10 cellular contexts compared by ENCODE assay signal in genomic region chr11:8068605-8069221, GRCh38. TPM values are rescaled to one million over a fixed set of nuclear protein-coding genes. Genes with fewer than 3 reads are reported as not detected.
DNase-seq lines count a peak whose midpoint lies in the region; ATAC-seq, FAIRE-seq and TF ChIP-seq lines count a peak whose summit lies in the region.
"Had no signal": no experiment of that assay in that cellular context is flagged by ENCODE, and none has a peak within 500 bp of the region (broad histone marks: within the 10 kb centered on the region; RNA-seq: fewer than 3 reads in every experiment).

No MANE protein-coding gene starts in this region.

- no peak overlapping the region for H2AFZ ChIP-seq in endothelial cell of umbilical vein (ENCODE audit: low read depth, low read length)

- H3K36me3 Mint-ChIP-seq in activated T-helper 17 cell treated with anti-CD3 and anti-CD28 coated beads, Interleukin-2, amount 50 U/mL, for 72 hours (ENCODE audit: low read depth) = no peaks in the 10 kb centered on the region
- H3K36me3 Mint-ChIP-seq in naive thymus-derived CD4-positive, alpha-beta T cell = peaks cover 0 to 1% (median 0%) of the 10 kb centered on the region in 5 donors

- no peaks in the 10 kb centered on the region for H3K9me3 Mint-ChIP-seq in activated T-helper 17 cell treated with anti-CD3 and anti-CD28 coated beads, Interleukin-2, amount 50 U/mL, for 72 hours
- no peaks in the 10 kb centered on the region for H3K9me3 Mint-ChIP-seq in naive thymus-derived CD4-positive, alpha-beta T cell
- H3K9me3 Mint-ChIP-seq: central memory CD8-positive, alpha-beta T cell had no signal

- H3K4me1 ChIP-seq in BLaER1 treated with 17β-estradiol and CSF1 and Interleukin-3, amounts not matched to agents 10 nM and 100 nM = peaks cover 11 to 57% (median 48%) of the 10 kb centered on the region in 10 experiments; a peak in 19 of 20 replicates
- H3K4me1 ChIP-seq in endothelial cell of umbilical vein (ENCODE audit: control insufficient read depth, extremely low read depth, insufficient read depth, low read length) = peaks cover 3% of the 10 kb centered on the region
- H3K4me1 ChIP-seq in naive thymus-derived CD4-positive, alpha-beta T cell (ENCODE audit: control insufficient read depth in 2 of 2, insufficient read depth in 2 of 2, low read length in 2 of 2) = no peaks in the 10 kb centered on the region

- no peaks in the 10 kb centered on the region for H3K27me3 ChIP-seq in BLaER1 treated with 17β-estradiol and CSF1 and Interleukin-3, amounts not matched to agents 10 nM and 100 nM
- H3K27me3 ChIP-seq in endothelial cell of umbilical vein (ENCODE audit: control insufficient read depth in 2 of 2, insufficient read depth in 2 of 2, low read length in 2 of 2) = peaks cover 8 to 10% of the 10 kb centered on the region in 2 experiments
- no peaks in the 10 kb centered on the region for H3K27me3 ChIP-seq in naive thymus-derived CD4-positive, alpha-beta T cell (ENCODE audit: control insufficient read depth in 2 of 2, insufficient read depth in 2 of 2, low read length in 2 of 2)

- no peak for TF ChIP-seq CTCF in endothelial cell of umbilical vein (IDR thresholded peaks at IDR 0.05; ENCODE audit: extremely low read depth in 1 of 2, insufficient read depth in 1 of 2, low read depth in 1 of 2, low read length in 2 of 2)
- no peak for TF ChIP-seq CTCF in omental fat pad (IDR thresholded peaks at IDR 0.05)

- POLR2A ChIA-PET in endothelial cell of umbilical vein (lab: Charles Lee) = no interaction called here
- POLR2A ChIA-PET in naive thymus-derived CD4-positive, alpha-beta T cell (lab: Charles Lee) = no interaction called here

- no peak overlapping the region for H3K27ac ChIP-seq in BLaER1 treated with 17β-estradiol and CSF1 and Interleukin-3, amounts not matched to agents 10 nM and 100 nM
- H3K27ac ChIP-seq in endothelial cell of umbilical vein (ENCODE audit: insufficient read depth, low read depth, low read length) = no peak overlapping the region
- H3K27ac ChIP-seq in naive thymus-derived CD4-positive, alpha-beta T cell (ENCODE audit: low read depth, low read length) = no peak overlapping the region

- intact Hi-C loops in endothelial cell of umbilical vein (cut with micrococcal nuclease) = no loop called here
- intact Hi-C loops in naive thymus-derived CD4-positive, alpha-beta T cell (cut with micrococcal nuclease) = no loop called here

- H3K9me3 ChIP-seq in BLaER1 treated with 17β-estradiol and CSF1 and Interleukin-3, amounts not matched to agents 10 nM and 100 nM (replicated peaks in 1 of 11) = no peaks in the 10 kb centered on the region
- no peaks in the 10 kb centered on the region for H3K9me3 ChIP-seq in endothelial cell of umbilical vein (replicated peaks; ENCODE audit: control insufficient read depth, insufficient read depth, low read length)
- no peaks in the 10 kb centered on the region for H3K9me3 ChIP-seq in naive thymus-derived CD4-positive, alpha-beta T cell (ENCODE audit: control insufficient read depth in 2 of 3, low read length in 3 of 3)

- no peak overlapping the region for H3K4me3 Mint-ChIP-seq in activated T-helper 17 cell treated with anti-CD3 and anti-CD28 coated beads, Interleukin-2, amount 50 U/mL, for 72 hours
- H3K4me3 Mint-ChIP-seq in naive thymus-derived CD4-positive, alpha-beta T cell = no peak overlapping the region
- H3K4me3 Mint-ChIP-seq: central memory CD8-positive, alpha-beta T cell had no signal

- H3K9ac ChIP-seq in BLaER1 treated with 17β-estradiol and CSF1 and Interleukin-3, amounts not matched to agents 10 nM and 100 nM = peak overlapping the region in 2 of 11 experiments; percentile 17 to 49; a peak in 1 of 22 replicates
- H3K9ac ChIP-seq in endothelial cell of umbilical vein (replicated peaks; ENCODE audit: extremely low read depth, insufficient read depth, low read length) = no peak overlapping the region

- CTCF ChIA-PET in endothelial cell of umbilical vein (lab: Charles Lee) = interaction anchor here (0.6 to 3.5 kb wide), 5 partner anchors 22 to 273 kb away, joined by 3 to 32 read pairs (median 5); no protein-coding TSS in a partner anchor
- CTCF ChIA-PET in naive thymus-derived CD4-positive, alpha-beta T cell (lab: Charles Lee) = interaction anchor here (0.7 kb wide), 1 partner anchor 26 kb away, joined by 3 read pairs; no protein-coding TSS in a partner anchor

- H3K9me1 ChIP-seq in endothelial cell of umbilical vein (replicated peaks; ENCODE audit: control insufficient read depth, extremely low read depth, insufficient read depth, low read length) = no peaks in the 10 kb centered on the region

- H3K4me3 ChIP-seq in BLaER1 treated with 17β-estradiol and CSF1 and Interleukin-3, amounts not matched to agents 10 nM and 100 nM = no peak overlapping the region
- no peak overlapping the region for H3K4me3 ChIP-seq in endothelial cell of umbilical vein (replicated peaks in 1 of 3; ENCODE audit: insufficient read depth in 1 of 3, low read depth in 1 of 3, low read length in 3 of 3)
- H3K4me3 ChIP-seq in naive thymus-derived CD4-positive, alpha-beta T cell (ENCODE audit: low read length) = no peak overlapping the region

- BruUV-seq in endothelial cell of umbilical vein (replicated peaks; lab: Mats Ljungman, UMichigan) = no TSS peak

- no peaks in the 10 kb centered on the region for H3K36me3 ChIP-seq in BLaER1 treated with 17β-estradiol and CSF1 and Interleukin-3, amounts not matched to agents 10 nM and 100 nM
- no peaks in the 10 kb centered on the region for H3K36me3 ChIP-seq in endothelial cell of umbilical vein (ENCODE audit: control insufficient read depth in 2 of 2, extremely low read depth in 1 of 2, insufficient read depth in 2 of 2, low read length in 2 of 2)
- no peaks in the 10 kb centered on the region for H3K36me3 ChIP-seq in naive thymus-derived CD4-positive, alpha-beta T cell (ENCODE audit: control insufficient read depth in 2 of 3, insufficient read depth in 3 of 3, low read length in 3 of 3)

- no peak overlapping the region for H3K27ac Mint-ChIP-seq in activated T-helper 17 cell treated with anti-CD3 and anti-CD28 coated beads, Interleukin-2, amount 50 U/mL, for 72 hours
- H3K27ac Mint-ChIP-seq in naive thymus-derived CD4-positive, alpha-beta T cell = no peak overlapping the region

- H3K4me2 ChIP-seq in BLaER1 treated with 17β-estradiol and CSF1 and Interleukin-3, amounts not matched to agents 10 nM and 100 nM = peak overlapping the region; percentile 20 to 75 (median 55)
- H3K4me2 ChIP-seq in endothelial cell of umbilical vein (ENCODE audit: insufficient read depth, low read length) = peak overlapping the region; percentile 26

- ATAC-seq in omental fat pad (ENCODE audit: low FRiP score) = peak; percentile 85
- no peak for ATAC-seq in activated T-helper 17 cell treated with anti-CD3 and anti-CD28 coated beads, Interleukin-2, amount 50 U/mL, for 72 hours (replicated peaks)
- no peak for ATAC-seq in naive thymus-derived CD4-positive, alpha-beta T cell
- ATAC-seq in GM19324 (IDR thresholded peaks at IDR 0.05; ENCODE audit: low FRiP score, unreplicated experiment) = no peak

- H3K27me3 Mint-ChIP-seq in activated T-helper 17 cell treated with anti-CD3 and anti-CD28 coated beads, Interleukin-2, amount 50 U/mL, for 72 hours = peaks cover 9% of the 10 kb centered on the region
- peaks cover 19 to 29% (median 22%) of the 10 kb centered on the region in 5 donors for H3K27me3 Mint-ChIP-seq in naive thymus-derived CD4-positive, alpha-beta T cell

- DNase-seq in NCI-H2227 treated with DMSO at 0.1 percent for 48 hours (lab: John Stamatoyannopoulos, UW) (peak; percentile 52), endothelial cell of umbilical vein (ENCODE audit: low read depth, low spot score) (peak; percentile 56), omental fat pad (ENCODE audit: low spot score) (peak; percentile 24), GM19240 (ENCODE audit: insufficient read length, low spot score) (no peak)
- DNase-seq in naive thymus-derived CD4-positive, alpha-beta T cell = no peak
- DNase-seq: NCI-H187 treated with DMSO at 0.1 percent for 48 hours had no signal

- dilution Hi-C loops in endothelial cell of umbilical vein (cut with MboI; ENCODE audit: extremely low pct_ligation_motif_present, low sequenced_read_pairs) = no loop called here

- no peak for TF ChIP-seq POLR2A in endothelial cell of umbilical vein (IDR thresholded peaks at IDR 0.05; ENCODE audit: low read depth, low read length)

- H4K20me1 ChIP-seq in BLaER1 treated with 17β-estradiol and CSF1 and Interleukin-3, amounts not matched to agents 10 nM and 100 nM = no peaks in the 10 kb centered on the region
- no peaks in the 10 kb centered on the region for H4K20me1 ChIP-seq in endothelial cell of umbilical vein (replicated peaks; ENCODE audit: control insufficient read depth, extremely low read depth, insufficient read depth, low read length)

- FAIRE-seq in endothelial cell of umbilical vein (lab: Jason Lieb, UNC) = peak; percentile 56

- H3K79me2 ChIP-seq in endothelial cell of umbilical vein (ENCODE audit: control insufficient read depth, insufficient read depth, low read length) = no peaks in the 10 kb centered on the region

- no peaks in the 10 kb centered on the region for H3K4me1 Mint-ChIP-seq in activated T-helper 17 cell treated with anti-CD3 and anti-CD28 coated beads, Interleukin-2, amount 50 U/mL, for 72 hours
- H3K4me1 Mint-ChIP-seq in naive thymus-derived CD4-positive, alpha-beta T cell = peaks cover 0 to 2% (median 0%) of the 10 kb centered on the region in 7 donors

TF ChIP-seq in endothelial cell of umbilical vein, 7 proteins besides CTCF, POLR2A, EP300 and RAD21 (continues in another document):
- TF ChIP-seq POLR2AphosphoS5 (IDR thresholded peaks at IDR 0.05; ENCODE audit: insufficient read depth, low read depth, low read length) (no peak), MAX (IDR thresholded peaks at IDR 0.05; ENCODE audit: insufficient read depth, insufficient read length) (no peak), FOS (IDR thresholded peaks at IDR 0.05; ENCODE audit: borderline replicate concordance, insufficient read depth, low read length) (no peak)

RNA-seq across cellular contexts. Expression of gene TUB, which starts 12.3 kb away (rescaled TPM):
- total RNA-seq in endothelial cell of umbilical vein = 3.9 and 4.9 TPM in 2 replicates
- 2.3 and 2.5 TPM in 2 replicates for polyA plus RNA-seq in endothelial cell of umbilical vein
- 1.8 and 2.2 TPM in 2 replicates for polyA plus RNA-seq in endothelial cell of umbilical vein (2011; cell fraction: cytosol; rRNA removed)
- polyA plus RNA-seq in endothelial cell of umbilical vein (2011; cell fraction: nucleus; rRNA removed) = 7.2 and 8.2 TPM in 2 replicates
- 4.6 and 8.0 TPM in 2 replicates for polyA plus RNA-seq in endothelial cell of umbilical vein (2012)
- polyA minus RNA-seq in endothelial cell of umbilical vein = 3.3 and 5.3 TPM in 2 replicates
- polyA minus RNA-seq in endothelial cell of umbilical vein (2011; cell fraction: cytosol; rRNA and poly(A)+ RNA removed) = not detected
- 2.2 and 2.3 TPM in 2 replicates for polyA minus RNA-seq in endothelial cell of umbilical vein (2011; cell fraction: nucleus; rRNA and poly(A)+ RNA removed)
- total RNA-seq in omental fat pad = 10 to 100 TPM in 3 of 4 donors, 1 to 10 TPM in 1; 8.9 to 24.4 (median 12.6) TPM
- under 1 TPM; 0.28 to 0.50 TPM for total RNA-seq in activated T-helper 17 cell treated with anti-CD3 and anti-CD28 coated beads, Interleukin-2, amount 50 U/mL, for 72 hours
- under 1 TPM in 3 of 5 experiments, not detected in 2; 0.05 to 0.07 (median 0.05) TPM for total RNA-seq in naive thymus-derived CD4-positive, alpha-beta T cell
- under 1 TPM in 1 of 2 donors, not detected in 1; 0.12 TPM for polyA plus RNA-seq in naive thymus-derived CD4-positive, alpha-beta T cell

Comparison
In these comparisons a context has a peak if more than half of its experiments do, and no peak if none do; other contexts are left out.
1. DNase-seq: peak in NCI-H2227 treated with DMSO at 0.1 percent for 48 hours (single experiment), endothelial cell of umbilical vein (single experiment) and omental fat pad (single experiment); none in GM19240 (single experiment) and naive thymus-derived CD4-positive, alpha-beta T cell (0 of 9).